ENCODE assay signal across 14 cellular contexts in genomic region chr2:215397632-215398341, GRCh38. TPM values are rescaled to one million over a fixed set of nuclear protein-coding genes. Genes with fewer than 3 reads are reported as not detected.
DNase-seq lines count a peak whose midpoint lies in the region; ATAC-seq and TF ChIP-seq lines count a peak whose summit lies in the region.
"Had no signal": no experiment of that assay in that cellular context is flagged by ENCODE, and none has a peak within 500 bp of the region (broad histone marks: within the 10 kb centered on the region; RNA-seq: fewer than 3 reads in every experiment).

No MANE protein-coding gene starts in this region.

- peak overlapping the region; percentile 68 for H3K27ac Mint-ChIP-seq in progenitor cell of endocrine pancreas
- H3K27ac Mint-ChIP-seq in immature natural killer cell = no peak overlapping the region
- H3K27ac Mint-ChIP-seq: natural killer cell treated with Interleukin-12 subunit alpha and Interleukin-12 subunit beta and Interleukin-15 and Interleukin-18, amount 100 ng/mL, for 72 hours; T-helper 17 cell had no signal

- H3K27me3 Mint-ChIP-seq in progenitor cell of endocrine pancreas = no peaks in the 10 kb centered on the region
- H3K27me3 Mint-ChIP-seq in immature natural killer cell (ENCODE audit: low read depth in 3 of 3) = peaks cover 0 to 3% (median 3%) of the 10 kb centered on the region in 3 donors

- H3K36me3 Mint-ChIP-seq in progenitor cell of endocrine pancreas (ENCODE audit: insufficient read depth) = peaks cover 53% of the 10 kb centered on the region
- H3K36me3 Mint-ChIP-seq in immature natural killer cell = no peaks in the 10 kb centered on the region
- H3K36me3 Mint-ChIP-seq: natural killer cell treated with Interleukin-12 subunit alpha and Interleukin-12 subunit beta and Interleukin-15 and Interleukin-18, amount 100 ng/mL, for 72 hours had no signal

- DNase-seq in COLO829 (ENCODE audit: low spot score) = peak; percentile 57
- peak; percentile 53 for DNase-seq in fibroblast of the aortic adventitia (ENCODE audit: low read depth)
- DNase-seq in progenitor cell of endocrine pancreas (ENCODE audit: low spot score, unreplicated experiment) = no peak
- DNase-seq in immature natural killer cell = no peak
- DNase-seq in HUDEP-2 (lab: John Stamatoyannopoulos, UW; ENCODE audit: unreplicated experiment in 76 of 76) = no peak
- DNase-seq: activated T-cell treated with anti-CD3 and anti-CD28 coated beads, Interleukin-2, amount 50 U/mL, for 48 hours; amniotic stem cell; dorsolateral prefrontal cortex; stimulated activated CD4-positive, alpha-beta T cell treated with anti-CD3 and anti-CD28 coated beads, Interleukin-4, amount 100 ng/mL, for 1 hour; T-helper 17 cell had no signal

- no peak overlapping the region for H3K4me3 Mint-ChIP-seq in progenitor cell of endocrine pancreas (ENCODE audit: low read depth)
- no peak overlapping the region for H3K4me3 Mint-ChIP-seq in immature natural killer cell
- H3K4me3 Mint-ChIP-seq: natural killer cell treated with Interleukin-12 subunit alpha and Interleukin-12 subunit beta and Interleukin-15 and Interleukin-18, amount 100 ng/mL, for 72 hours; T-helper 17 cell had no signal

- H3K4me3 ChIP-seq in WI38 (ENCODE audit: low read depth, low read length) (no peak overlapping the region), fibroblast of the aortic adventitia (ENCODE audit: low read depth, low read length) (no peak overlapping the region)
- H3K4me3 ChIP-seq: dorsolateral prefrontal cortex had no signal

- TF ChIP-seq CTCF in WI38 (IDR thresholded peaks at IDR 0.05; ENCODE audit: low read depth, low read length) (0 out of 2 replicates have a peak, but pooled peaks have one; percentile 6), fibroblast of the aortic adventitia (IDR thresholded peaks at IDR 0.05; ENCODE audit: insufficient read depth, low read length) (peak; percentile 28), progenitor cell of endocrine pancreas (IDR thresholded peaks at IDR 0.05; ENCODE audit: unreplicated experiment) (no peak)

- H3K9me3 Mint-ChIP-seq in progenitor cell of endocrine pancreas (ENCODE audit: low read depth) (no peaks in the 10 kb centered on the region), immature natural killer cell (no peaks in the 10 kb centered on the region)
- H3K9me3 Mint-ChIP-seq: natural killer cell treated with Interleukin-12 subunit alpha and Interleukin-12 subunit beta and Interleukin-15 and Interleukin-18, amount 100 ng/mL, for 72 hours had no signal

- ATAC-seq in HG02763 (IDR thresholded peaks at IDR 0.05; ENCODE audit: unreplicated experiment) (no peak), HG03432 (IDR thresholded peaks at IDR 0.05; ENCODE audit: unreplicated experiment) (no peak)
- ATAC-seq: T-helper 17 cell had no signal

- H3K4me1 Mint-ChIP-seq in progenitor cell of endocrine pancreas (ENCODE audit: low read depth) (peaks cover 24% of the 10 kb centered on the region), immature natural killer cell (no peaks in the 10 kb centered on the region)

RNA-seq across cellular contexts. Expression of gene FN1, which starts 38.1 kb away (rescaled TPM):
- total RNA-seq in fibroblast of the aortic adventitia (ENCODE audit: low replicate concordance) (3,314 and 7,235 TPM in 2 replicates), progenitor cell of endocrine pancreas (2,640 and 2,744 TPM in 2 replicates)
- under 1 TPM in 1 of 3 donors, not detected in 2; 0.69 TPM for polyA plus RNA-seq in immature natural killer cell

Comparison
In these comparisons a context has a peak if more than half of its experiments do, and no peak if none do; other contexts are left out.
1. DNase-seq: peak in COLO829 (single experiment) and fibroblast of the aortic adventitia (single experiment); none in progenitor cell of endocrine pancreas (single experiment), immature natural killer cell (0 of 3) and HUDEP-2 (0 of 76).